Comparison of ENCODE assay signal across 9 cellular contexts in the genomic region with DNA sequence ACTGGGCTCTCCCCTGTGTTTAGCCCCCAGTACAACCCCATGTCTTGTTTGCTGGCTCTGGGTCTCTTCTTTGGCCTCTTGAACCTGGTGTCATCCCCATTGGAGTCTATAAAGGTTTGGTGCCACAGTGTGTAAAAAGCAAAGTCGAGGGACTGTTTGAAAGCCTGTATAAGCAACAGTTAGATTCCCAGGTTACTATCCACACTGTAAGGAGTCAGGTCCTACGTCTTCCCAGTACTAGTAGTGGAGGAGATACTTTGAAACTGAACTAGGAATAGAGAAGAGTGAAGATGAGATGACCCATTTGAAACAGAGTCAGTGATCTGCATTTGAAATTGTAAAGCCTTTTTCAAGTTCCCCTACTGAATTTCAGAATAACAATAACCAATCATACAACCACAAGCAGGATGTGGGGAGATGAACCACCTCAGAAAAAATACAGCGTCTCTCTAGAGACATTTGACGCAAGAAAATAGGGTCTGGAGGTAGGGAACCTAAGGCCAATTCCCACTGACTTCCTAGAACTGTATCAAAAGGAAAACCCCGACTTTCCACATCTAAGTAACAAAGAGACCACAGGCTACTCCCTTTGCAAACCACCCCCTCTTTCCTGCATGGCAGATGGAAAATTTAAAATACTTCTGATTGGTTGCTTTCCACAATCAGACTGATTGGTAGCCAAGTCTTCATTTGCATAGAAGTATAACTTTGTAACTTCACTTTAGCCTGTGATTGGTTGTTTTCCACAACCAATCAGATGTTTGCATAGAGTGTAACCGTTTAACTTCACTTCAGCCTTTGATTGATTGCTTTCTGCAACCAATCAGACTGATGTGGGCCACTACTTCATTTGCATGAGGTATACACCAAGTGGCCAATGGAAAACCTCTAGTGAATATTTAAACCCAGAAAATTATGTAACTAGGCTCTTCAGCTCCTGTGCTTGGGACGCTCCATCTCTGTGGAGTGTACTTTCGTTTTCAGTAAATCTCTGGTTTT. TPM values are rescaled to one million over a fixed set of nuclear protein-coding genes. Genes with fewer than 3 reads are reported as not detected.
DNase-seq lines count a peak whose midpoint lies in the region; ATAC-seq and TF ChIP-seq lines count a peak whose summit lies in the region.
"Had no signal": no experiment of that assay in that cellular context is flagged by ENCODE, and none has a peak within 500 bp of the region (broad histone marks: within the 10 kb centered on the region; RNA-seq: fewer than 3 reads in every experiment).

No MANE protein-coding gene starts in this region.

- peak; percentile 75 for ATAC-seq in stimulated activated memory B cell treated with anti-CD40 and anti-IgM and Interleukin-4, amounts not matched to agents 10 μg/mL and 1 μg/mL and 100 μg/mL, for 72 hours
- ATAC-seq in SK-N-SH treated with all-trans-retinoic acid at 6 μM for 48 hours = no peak

- no peak for TF ChIP-seq CTCF in MCF 10A (IDR thresholded peaks at IDR 0.05; ENCODE audit: unreplicated experiment)

- H3K36me3 Mint-ChIP-seq in T-helper 1 cell treated with Interleukin-12 subunit alpha and Interleukin-12 subunit beta and Interleukin-4 antibody, amounts not matched to agents 30 μg/mL and 1 μg/mL, for 36 hours (ENCODE audit: low read depth) = peaks cover 5% of the 10 kb centered on the region
- no peaks in the 10 kb centered on the region for H3K36me3 Mint-ChIP-seq in MCF 10A (ENCODE audit: insufficient read depth, unreplicated experiment)
- peaks cover 6% of the 10 kb centered on the region for H3K36me3 Mint-ChIP-seq in stimulated activated memory B cell treated with anti-CD40 and anti-IgM and Interleukin-4, amounts not matched to agents 10 μg/mL and 1 μg/mL and 100 μg/mL, for 72 hours

- H3K9me3 Mint-ChIP-seq in T-helper 1 cell treated with Interleukin-12 subunit alpha and Interleukin-12 subunit beta and Interleukin-4 antibody, amounts not matched to agents 30 μg/mL and 1 μg/mL, for 36 hours = peaks cover 31% of the 10 kb centered on the region
- H3K9me3 Mint-ChIP-seq in MCF 10A (ENCODE audit: unreplicated experiment) = no peaks in the 10 kb centered on the region
- H3K9me3 Mint-ChIP-seq in stimulated activated memory B cell treated with anti-CD40 and anti-IgM and Interleukin-4, amounts not matched to agents 10 μg/mL and 1 μg/mL and 100 μg/mL, for 72 hours = peaks cover 5% of the 10 kb centered on the region

- BruUV-seq in MCF 10A (replicated peaks; lab: Mats Ljungman, UMichigan) = no TSS peak

- H3K4me1 Mint-ChIP-seq in T-helper 1 cell treated with Interleukin-12 subunit alpha and Interleukin-12 subunit beta and Interleukin-4 antibody, amounts not matched to agents 30 μg/mL and 1 μg/mL, for 36 hours (ENCODE audit: low read depth) = peaks cover 21% of the 10 kb centered on the region
- H3K4me1 Mint-ChIP-seq in MCF 10A (ENCODE audit: insufficient read depth, unreplicated experiment) = peaks cover 29% of the 10 kb centered on the region
- peaks cover 14% of the 10 kb centered on the region for H3K4me1 Mint-ChIP-seq in stimulated activated memory B cell treated with anti-CD40 and anti-IgM and Interleukin-4, amounts not matched to agents 10 μg/mL and 1 μg/mL and 100 μg/mL, for 72 hours

- CTCF ChIA-PET in MCF 10A (lab: Yijun Ruan, JAX) = interaction anchor here (0.9 to 3.1 kb wide), 2 partner anchors 9 to 10 kb away, joined by 3 to 29 read pairs; no protein-coding TSS in a partner anchor

- peaks cover 5% of the 10 kb centered on the region for H3K27me3 Mint-ChIP-seq in T-helper 1 cell treated with Interleukin-12 subunit alpha and Interleukin-12 subunit beta and Interleukin-4 antibody, amounts not matched to agents 30 μg/mL and 1 μg/mL, for 36 hours (ENCODE audit: low read depth)
- no peaks in the 10 kb centered on the region for H3K27me3 Mint-ChIP-seq in MCF 10A (ENCODE audit: insufficient read depth, unreplicated experiment)
- H3K27me3 Mint-ChIP-seq in stimulated activated memory B cell treated with anti-CD40 and anti-IgM and Interleukin-4, amounts not matched to agents 10 μg/mL and 1 μg/mL and 100 μg/mL, for 72 hours = peaks cover 21% of the 10 kb centered on the region

- peak overlapping the region; percentile 58 for H3K4me3 Mint-ChIP-seq in T-helper 1 cell treated with Interleukin-12 subunit alpha and Interleukin-12 subunit beta and Interleukin-4 antibody, amounts not matched to agents 30 μg/mL and 1 μg/mL, for 36 hours
- H3K4me3 Mint-ChIP-seq in MCF 10A (ENCODE audit: unreplicated experiment) = no peak overlapping the region
- no peak overlapping the region for H3K4me3 Mint-ChIP-seq in stimulated activated memory B cell treated with anti-CD40 and anti-IgM and Interleukin-4, amounts not matched to agents 10 μg/mL and 1 μg/mL and 100 μg/mL, for 72 hours

- POLR2A ChIA-PET in MCF 10A (lab: Yijun Ruan, JAX) = interaction anchor here (0.8 to 7.8 kb wide), 4 partner anchors 9 to 46 kb away, joined by 3 to 213 read pairs (median 7); a partner anchor contains a TSS

- peak; percentile 27 to 42 for DNase-seq in activated CD4-positive, alpha-beta T cell treated with anti-CD3 and anti-CD28 coated beads for 4 hours
- no peak for DNase-seq in activated CD4-positive, alpha-beta T cell treated with anti-CD3 and anti-CD28 coated beads, Interleukin-2, amount 50 U/mL, for 1 hour
- DNase-seq in MCF 10A (ENCODE audit: unreplicated experiment) (no peak), DMS114 treated with DMSO at 0.1 percent for 48 hours (lab: John Stamatoyannopoulos, UW; ENCODE audit: unreplicated experiment) (no peak), NCI-H1105 (lab: John Stamatoyannopoulos, UW) (no peak)
- DNase-seq: SIG-M5 had no signal

- H3K27ac Mint-ChIP-seq in T-helper 1 cell treated with Interleukin-12 subunit alpha and Interleukin-12 subunit beta and Interleukin-4 antibody, amounts not matched to agents 30 μg/mL and 1 μg/mL, for 36 hours = peak overlapping the region; percentile 79
- peak overlapping the region; percentile 38 for H3K27ac Mint-ChIP-seq in MCF 10A (ENCODE audit: low read depth, unreplicated experiment)
- no peak overlapping the region for H3K27ac Mint-ChIP-seq in stimulated activated memory B cell treated with anti-CD40 and anti-IgM and Interleukin-4, amounts not matched to agents 10 μg/mL and 1 μg/mL and 100 μg/mL, for 72 hours

- intact Hi-C loops in MCF 10A (cut with micrococcal nuclease) = no loop called here

TF ChIP-seq in SK-N-SH treated with all-trans-retinoic acid at 6 μM for 48 hours, 23 proteins besides CTCF, POLR2A, EP300 and RAD21:
- no peak for TF ChIP-seq PPARA (CRISPR knock-in tag; IDR thresholded peaks at IDR 0.05; ENCODE audit: borderline replicate concordance)

RNA-seq across cellular contexts. Expression of a gene that starts 49.9 kb away (rescaled TPM):
- total RNA-seq in MCF 10A (2022) = 57.7 and 60.3 TPM in 2 replicates

Comparison
In these comparisons a context has a peak if more than half of its experiments do, and no peak if none do; other contexts are left out.
1. DNase-seq: peak in activated CD4-positive, alpha-beta T cell treated with anti-CD3 and anti-CD28 coated beads for 4 hours (2 of 2); none in activated CD4-positive, alpha-beta T cell treated with anti-CD3 and anti-CD28 coated beads, Interleukin-2, amount 50 U/mL, for 1 hour (single experiment), MCF 10A (single experiment), DMS114 treated with DMSO at 0.1 percent for 48 hours (single experiment) and NCI-H1105 (single experiment).